8 cellular contexts compared by ENCODE assay signal in genomic region chr10:21993360-21994001, GRCh38. TPM values are rescaled to one million over a fixed set of nuclear protein-coding genes. Genes with fewer than 3 reads are reported as not detected.
DNase-seq lines count a peak whose midpoint lies in the region; ATAC-seq and TF ChIP-seq lines count a peak whose summit lies in the region.

No MANE protein-coding gene starts in this region.

- H3K27ac ChIP-seq in Panc1 (ENCODE audit: low read length) (no peak overlapping the region), thyroid gland (no peak overlapping the region)

- TF ChIP-seq CTCF in activated CD8-positive, alpha-beta T cell treated with anti-CD3 and anti-CD28 coated beads for 36 hours (IDR thresholded peaks at IDR 0.05), result peak; percentile 72
- TF ChIP-seq CTCF in Panc1 (IDR thresholded peaks at IDR 0.05) (peak; percentile 49; the same call in 1 of the 2 replicates), thyroid gland (IDR thresholded peaks at IDR 0.05) (peak in 5 of 6 experiments; percentile 24 to 84 (median 59))

- DNase-seq in activated CD8-positive, alpha-beta T cell treated with anti-CD3 and anti-CD28 coated beads for 36 hours, result no peak
- no peak for DNase-seq in activated CD8-positive, alpha-beta T cell treated with anti-CD3 and anti-CD28 coated beads, Interleukin-2, amount 10 ng/mL, durations not matched to agents 7 days and 5 days
- no peak for DNase-seq in Panc1 (ENCODE audit: low read depth, low spot score)
- DNase-seq in foreskin melanocyte, result peak; percentile 16
- no peak for DNase-seq in thyroid gland
- no peak for DNase-seq in NCI-H128 (lab: John Stamatoyannopoulos, UW; ENCODE audit: unreplicated experiment)
- no peak for DNase-seq in mucosa of gallbladder (ENCODE audit: low spot score)
- DNase-seq in activated CD4-positive, alpha-beta T cell treated with anti-CD3 and anti-CD28 coated beads for 48 hours, result no peak

- H3K4me1 ChIP-seq in Panc1 (ENCODE audit: control insufficient read depth, insufficient read depth, low read length) (no peaks in the 10 kb centered on the region), thyroid gland (no peaks in the 10 kb centered on the region)

- peak; percentile 10 for ATAC-seq in activated CD8-positive, alpha-beta T cell treated with anti-CD3 and anti-CD28 coated beads for 36 hours
- ATAC-seq in activated CD8-positive, alpha-beta T cell treated with anti-CD3 and anti-CD28 coated beads, Interleukin-2, amount 10 ng/mL, durations not matched to agents 7 days and 5 days, result no peak
- ATAC-seq in Panc1, result no peak

- no peaks in the 10 kb centered on the region for H3K9me3 Mint-ChIP-seq in activated CD8-positive, alpha-beta T cell treated with anti-CD3 and anti-CD28 coated beads for 36 hours
- no peaks in the 10 kb centered on the region for H3K9me3 Mint-ChIP-seq in activated CD8-positive, alpha-beta T cell treated with anti-CD3 and anti-CD28 coated beads, Interleukin-2, amount 10 ng/mL, durations not matched to agents 7 days and 5 days (ENCODE audit: insufficient read depth)

- no peak overlapping the region for H3K27ac Mint-ChIP-seq in activated CD8-positive, alpha-beta T cell treated with anti-CD3 and anti-CD28 coated beads for 36 hours
- H3K27ac Mint-ChIP-seq in activated CD8-positive, alpha-beta T cell treated with anti-CD3 and anti-CD28 coated beads, Interleukin-2, amount 10 ng/mL, durations not matched to agents 7 days and 5 days, result no peak overlapping the region

- H3K9me3 ChIP-seq in Panc1 (ENCODE audit: control insufficient read depth, insufficient read depth, low read depth, low read length), result no peaks in the 10 kb centered on the region
- H3K9me3 ChIP-seq in thyroid gland, result no peaks in the 10 kb centered on the region

- no peaks in the 10 kb centered on the region for H3K36me3 ChIP-seq in Panc1 (ENCODE audit: control insufficient read depth, insufficient read depth, low read length)
- no peaks in the 10 kb centered on the region for H3K36me3 ChIP-seq in thyroid gland

- H3K4me1 Mint-ChIP-seq in activated CD8-positive, alpha-beta T cell treated with anti-CD3 and anti-CD28 coated beads for 36 hours (ENCODE audit: low read depth), result peaks cover 16% of the 10 kb centered on the region
- H3K4me1 Mint-ChIP-seq in activated CD8-positive, alpha-beta T cell treated with anti-CD3 and anti-CD28 coated beads, Interleukin-2, amount 10 ng/mL, durations not matched to agents 7 days and 5 days (ENCODE audit: low read depth), result peaks cover 2% of the 10 kb centered on the region

- no peaks in the 10 kb centered on the region for H3K27me3 Mint-ChIP-seq in activated CD8-positive, alpha-beta T cell treated with anti-CD3 and anti-CD28 coated beads for 36 hours
- no peaks in the 10 kb centered on the region for H3K27me3 Mint-ChIP-seq in activated CD8-positive, alpha-beta T cell treated with anti-CD3 and anti-CD28 coated beads, Interleukin-2, amount 10 ng/mL, durations not matched to agents 7 days and 5 days (ENCODE audit: low read depth)

- WGBS in thyroid gland, 2 donors, result 62 to 67% methylated on average over 7 of the region's 7 CpGs

- CTCF ChIA-PET in activated CD8-positive, alpha-beta T cell treated with anti-CD3 and anti-CD28 coated beads for 36 hours (lab: Charles Lee), result interaction anchor here (0.6 to 4.5 kb wide), 25 partner anchors 9 to 1673 kb away, joined by 3 to 35 read pairs (median 4); partner anchors contain the start of genes BMI1 and DNAJC1
- CTCF ChIA-PET in activated CD8-positive, alpha-beta T cell treated with anti-CD3 and anti-CD28 coated beads, Interleukin-2, amount 10 ng/mL, durations not matched to agents 7 days and 5 days (lab: Charles Lee), result interaction anchor here (0.7 to 3.4 kb wide), 28 partner anchors 10 to 1165 kb away, joined by 3 to 29 read pairs (median 4); partner anchors contain the start of genes COMMD3 and DNAJC1
- CTCF ChIA-PET in Panc1 (lab: Charles Lee), result interaction anchor here (0.6 to 0.9 kb wide), 2 partner anchors 357 to 1166 kb away, joined by 3 to 17 read pairs; no protein-coding TSS in a partner anchor

- no TSS peak for BruUV-seq in Panc1 (replicated peaks; lab: Mats Ljungman, UMichigan)

- H3K27me3 ChIP-seq in Panc1 (ENCODE audit: control insufficient read depth, insufficient read depth, low read length) (no peaks in the 10 kb centered on the region), thyroid gland (no peaks in the 10 kb centered on the region)

- no peak overlapping the region for H3K4me3 Mint-ChIP-seq in activated CD8-positive, alpha-beta T cell treated with anti-CD3 and anti-CD28 coated beads for 36 hours
- H3K4me3 Mint-ChIP-seq in activated CD8-positive, alpha-beta T cell treated with anti-CD3 and anti-CD28 coated beads, Interleukin-2, amount 10 ng/mL, durations not matched to agents 7 days and 5 days, result no peak overlapping the region

- in situ Hi-C loops in Panc1 (cut with HindIII; ENCODE audit: low pct_unique_long_range_greater_than_20kb, low sequenced_read_pairs), result no loop called here

- POLR2A ChIA-PET in activated CD8-positive, alpha-beta T cell treated with anti-CD3 and anti-CD28 coated beads for 36 hours (lab: Charles Lee), result interaction anchor here (2.7 kb wide), 1 partner anchor 10 kb away, joined by 10 read pairs; the partner anchor contains the start of gene DNAJC1
- POLR2A ChIA-PET in activated CD8-positive, alpha-beta T cell treated with anti-CD3 and anti-CD28 coated beads, Interleukin-2, amount 10 ng/mL, durations not matched to agents 7 days and 5 days (lab: Charles Lee), result interaction anchor here (1.4 kb wide), 1 partner anchor 9 kb away, joined by 6 read pairs; no protein-coding TSS in a partner anchor
- POLR2A ChIA-PET in Panc1 (lab: Charles Lee), result interaction anchor here (0.6 kb wide), 1 partner anchor 347 kb away, joined by 5 read pairs; no protein-coding TSS in a partner anchor

- H3K36me3 Mint-ChIP-seq in activated CD8-positive, alpha-beta T cell treated with anti-CD3 and anti-CD28 coated beads for 36 hours (ENCODE audit: low read depth), result no peaks in the 10 kb centered on the region
- H3K36me3 Mint-ChIP-seq in activated CD8-positive, alpha-beta T cell treated with anti-CD3 and anti-CD28 coated beads, Interleukin-2, amount 10 ng/mL, durations not matched to agents 7 days and 5 days (ENCODE audit: low read depth), result no peaks in the 10 kb centered on the region

- TF ChIP-seq POLR2A in thyroid gland (IDR thresholded peaks at IDR 0.05), result no peak

- intact Hi-C loops in activated CD8-positive, alpha-beta T cell treated with anti-CD3 and anti-CD28 coated beads for 36 hours (cut with micrococcal nuclease), result no loop called here
- intact Hi-C loops in Panc1 (cut with micrococcal nuclease; ENCODE audit: unreplicated experiment), result loop anchor here (5.0 to 10.0 kb wide), 3 partner anchors 324 to 1071 kb away; partner anchors contain the start of gene COMMD3
- intact Hi-C loops in thyroid gland (cut with DNase I), result no loop called here

- no peak overlapping the region for H3K4me3 ChIP-seq in Panc1 (ENCODE audit: low read depth in 2 of 2, low read length in 2 of 2)
- no peak overlapping the region for H3K4me3 ChIP-seq in thyroid gland (replicated peaks in 1 of 3)

RNA-seq across cellular contexts. Expression of gene DNAJC1, which starts 10.0 kb away (rescaled TPM):
- total RNA-seq in activated CD8-positive, alpha-beta T cell treated with anti-CD3 and anti-CD28 coated beads for 36 hours, result 10 to 100 TPM; 19.3 to 23.7 TPM
- total RNA-seq in activated CD8-positive, alpha-beta T cell treated with anti-CD3 and anti-CD28 coated beads, Interleukin-2, amount 10 ng/mL, durations not matched to agents 7 days and 5 days, result 10 to 100 TPM; 21.4 to 22.4 TPM
- total RNA-seq in Panc1 (2021; ENCODE audit: unreplicated experiment) (12.9 TPM), thyroid gland (100 to 1,000 TPM in 2 of 4 donors, 10 to 100 TPM in 2; 73.4 to 157 (median 95.6) TPM), mucosa of gallbladder (40.4 TPM)
- 7.6 TPM for polyA plus RNA-seq in Panc1 (2012; ENCODE audit: insufficient read length)
